Comparison of ENCODE assay signal across 2 cellular contexts in the genomic region with DNA sequence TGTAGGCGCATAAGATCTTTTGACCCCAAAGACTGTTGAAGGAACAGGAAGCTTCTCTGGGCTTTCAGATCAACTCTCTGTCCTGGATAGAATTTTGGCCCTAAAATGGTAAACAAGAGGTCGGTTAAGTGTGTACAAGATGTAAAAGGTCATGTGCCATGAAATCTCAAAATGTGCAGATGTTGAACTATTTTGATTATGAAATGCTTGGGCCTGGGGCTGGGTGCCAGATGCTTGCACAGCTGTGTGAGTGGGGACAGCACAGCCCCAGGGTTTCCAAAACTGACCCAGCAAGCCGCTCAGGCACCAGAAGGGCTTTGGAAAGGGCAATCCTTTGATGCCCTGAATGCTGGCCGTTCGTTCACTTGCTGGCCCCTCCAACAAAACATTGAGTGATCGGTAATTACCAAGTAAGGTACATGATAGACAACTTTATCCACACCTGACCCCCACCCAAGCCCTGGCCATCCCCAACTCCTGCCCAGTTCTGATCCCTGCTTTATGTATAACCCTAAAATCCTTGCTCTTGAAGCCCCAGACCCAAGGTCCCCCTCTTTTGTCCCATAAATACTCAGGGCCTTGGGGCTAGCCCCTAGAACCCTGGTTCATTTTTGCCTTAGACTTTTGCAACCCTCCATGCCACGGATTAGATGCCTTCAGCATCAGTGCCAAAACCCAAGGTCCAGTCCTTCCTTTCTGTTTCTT.
TF ChIP-seq lines count a peak whose summit lies in the region.

No MANE protein-coding gene starts in this region.

TF ChIP-seq in SK-N-SH, 30 proteins besides CTCF, POLR2A, EP300 and RAD21:
- TF ChIP-seq EZH2phosphoT487 (IDR thresholded peaks at IDR 0.05; ENCODE audit: borderline replicate concordance, low read depth) (no peak), TEAD4 (IDR thresholded peaks at IDR 0.05; ENCODE audit: borderline replicate concordance, insufficient read depth) (no peak), RXRA (IDR thresholded peaks at IDR 0.05; ENCODE audit: borderline replicate concordance, low read depth) (no peak)
- TF ChIP-seq, protein P1, sequence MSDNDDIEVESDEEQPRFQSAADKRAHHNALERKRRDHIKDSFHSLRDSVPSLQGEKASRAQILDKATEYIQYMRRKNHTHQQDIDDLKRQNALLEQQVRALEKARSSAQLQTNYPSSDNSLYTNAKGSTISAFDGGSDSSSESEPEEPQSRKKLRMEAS (IDR thresholded peaks at IDR 0.05; ENCODE audit: low read depth) = no peak

TF ChIP-seq in SK-N-SH treated with all-trans-retinoic acid at 6 μM for 48 hours, 23 proteins besides CTCF, POLR2A, EP300 and RAD21:
- TF ChIP-seq ZC3H10 (CRISPR knock-in tag; IDR thresholded peaks at IDR 0.05) (no peak), ZNF565 (CRISPR knock-in tag; conservative IDR thresholded peaks at IDR 0.05; ENCODE audit: low read depth) (no peak), GLIS3 (CRISPR knock-in tag; IDR thresholded peaks at IDR 0.05) (no peak), ZNF70 (CRISPR knock-in tag; IDR thresholded peaks at IDR 0.05) (no peak), ISL1 (CRISPR knock-in tag; IDR thresholded peaks at IDR 0.05) (no peak), PPARA (CRISPR knock-in tag; IDR thresholded peaks at IDR 0.05; ENCODE audit: borderline replicate concordance) (no peak), CSDC2 (CRISPR knock-in tag; IDR thresholded peaks at IDR 0.05) (no peak), RARB (CRISPR knock-in tag; IDR thresholded peaks at IDR 0.05) (no peak)
- TF ChIP-seq, protein P2, sequence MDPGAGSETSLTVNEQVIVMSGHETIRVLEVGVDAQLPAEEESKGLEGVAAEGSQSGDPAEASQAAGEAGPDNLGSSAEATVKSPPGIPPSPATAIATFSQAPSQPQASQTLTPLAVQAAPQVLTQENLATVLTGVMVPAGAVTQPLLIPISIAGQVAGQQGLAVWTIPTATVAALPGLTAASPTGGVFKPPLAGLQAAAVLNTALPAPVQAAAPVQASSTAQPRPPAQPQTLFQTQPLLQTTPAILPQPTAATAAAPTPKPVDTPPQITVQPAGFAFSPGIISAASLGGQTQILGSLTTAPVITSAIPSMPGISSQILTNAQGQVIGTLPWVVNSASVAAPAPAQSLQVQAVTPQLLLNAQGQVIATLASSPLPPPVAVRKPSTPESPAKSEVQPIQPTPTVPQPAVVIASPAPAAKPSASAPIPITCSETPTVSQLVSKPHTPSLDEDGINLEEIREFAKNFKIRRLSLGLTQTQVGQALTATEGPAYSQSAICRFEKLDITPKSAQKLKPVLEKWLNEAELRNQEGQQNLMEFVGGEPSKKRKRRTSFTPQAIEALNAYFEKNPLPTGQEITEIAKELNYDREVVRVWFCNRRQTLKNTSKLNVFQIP (CRISPR knock-in tag; IDR thresholded peaks at IDR 0.05; ENCODE audit: borderline replicate concordance, low read depth) = no peak
- TF ChIP-seq, protein P3, sequence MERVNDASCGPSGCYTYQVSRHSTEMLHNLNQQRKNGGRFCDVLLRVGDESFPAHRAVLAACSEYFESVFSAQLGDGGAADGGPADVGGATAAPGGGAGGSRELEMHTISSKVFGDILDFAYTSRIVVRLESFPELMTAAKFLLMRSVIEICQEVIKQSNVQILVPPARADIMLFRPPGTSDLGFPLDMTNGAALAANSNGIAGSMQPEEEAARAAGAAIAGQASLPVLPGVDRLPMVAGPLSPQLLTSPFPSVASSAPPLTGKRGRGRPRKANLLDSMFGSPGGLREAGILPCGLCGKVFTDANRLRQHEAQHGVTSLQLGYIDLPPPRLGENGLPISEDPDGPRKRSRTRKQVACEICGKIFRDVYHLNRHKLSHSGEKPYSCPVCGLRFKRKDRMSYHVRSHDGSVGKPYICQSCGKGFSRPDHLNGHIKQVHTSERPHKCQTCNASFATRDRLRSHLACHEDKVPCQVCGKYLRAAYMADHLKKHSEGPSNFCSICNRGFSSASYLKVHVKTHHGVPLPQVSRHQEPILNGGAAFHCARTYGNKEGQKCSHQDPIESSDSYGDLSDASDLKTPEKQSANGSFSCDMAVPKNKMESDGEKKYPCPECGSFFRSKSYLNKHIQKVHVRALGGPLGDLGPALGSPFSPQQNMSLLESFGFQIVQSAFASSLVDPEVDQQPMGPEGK (CRISPR knock-in tag; IDR thresholded peaks at IDR 0.05; ENCODE audit: borderline replicate concordance) = no peak
- TF ChIP-seq, protein P4, sequence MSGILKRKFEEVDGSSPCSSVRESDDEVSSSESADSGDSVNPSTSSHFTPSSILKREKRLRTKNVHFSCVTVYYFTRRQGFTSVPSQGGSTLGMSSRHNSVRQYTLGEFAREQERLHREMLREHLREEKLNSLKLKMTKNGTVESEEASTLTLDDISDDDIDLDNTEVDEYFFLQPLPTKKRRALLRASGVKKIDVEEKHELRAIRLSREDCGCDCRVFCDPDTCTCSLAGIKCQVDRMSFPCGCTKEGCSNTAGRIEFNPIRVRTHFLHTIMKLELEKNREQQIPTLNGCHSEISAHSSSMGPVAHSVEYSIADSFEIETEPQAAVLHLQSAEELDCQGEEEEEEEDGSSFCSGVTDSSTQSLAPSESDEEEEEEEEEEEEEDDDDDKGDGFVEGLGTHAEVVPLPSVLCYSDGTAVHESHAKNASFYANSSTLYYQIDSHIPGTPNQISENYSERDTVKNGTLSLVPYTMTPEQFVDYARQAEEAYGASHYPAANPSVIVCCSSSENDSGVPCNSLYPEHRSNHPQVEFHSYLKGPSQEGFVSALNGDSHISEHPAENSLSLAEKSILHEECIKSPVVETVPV (CRISPR knock-in tag; IDR thresholded peaks at IDR 0.05) = no peak
